8 cellular contexts compared by ENCODE assay signal in genomic region chr15:96358006-96358794, GRCh38. TPM values are rescaled to one million over a fixed set of nuclear protein-coding genes. Genes with fewer than 3 reads are reported as not detected.
DNase-seq lines count a peak whose midpoint lies in the region; ATAC-seq and TF ChIP-seq lines count a peak whose summit lies in the region.

No MANE protein-coding gene starts in this region.

- intact Hi-C loops in naive thymus-derived CD4-positive, alpha-beta T cell (cut with micrococcal nuclease), result loop anchor here in 1 of 2 donors (2.0 to 5.0 kb wide), 3 partner anchors 27 to 534 kb away; partner anchors contain the start of gene NR2F2

- peak overlapping the region; percentile 95 for H3K27ac Mint-ChIP-seq in central memory CD8-positive, alpha-beta T cell (ENCODE audit: low read depth)
- peak overlapping the region in 5 of 9 donors; percentile 51 to 86 (median 59) for H3K27ac Mint-ChIP-seq in naive thymus-derived CD4-positive, alpha-beta T cell

- CTCF ChIA-PET in AG04450 (lab: Charles Lee), result interaction anchor here (0.6 to 6.1 kb wide), 9 partner anchors 9 to 949 kb away, joined by 3 to 33 read pairs (median 4); no protein-coding TSS in a partner anchor
- CTCF ChIA-PET in HEK293T (lab: Yijun Ruan, JAX), result interaction anchor here (0.6 to 0.9 kb wide), 3 partner anchors 14 to 888 kb away, joined by 3 to 4 read pairs (median 3); no protein-coding TSS in a partner anchor
- CTCF ChIA-PET in naive thymus-derived CD4-positive, alpha-beta T cell (lab: Charles Lee), result interaction anchor here (1.3 kb wide), 1 partner anchor 12 kb away, joined by 3 read pairs; no protein-coding TSS in a partner anchor

- peak overlapping the region; percentile 24 for H3K27ac ChIP-seq in AG04450 (ENCODE audit: low read depth, low read length)
- H3K27ac ChIP-seq in naive thymus-derived CD4-positive, alpha-beta T cell (ENCODE audit: low read depth, low read length), result no peak overlapping the region

- H3K4me1 ChIP-seq in naive thymus-derived CD4-positive, alpha-beta T cell (ENCODE audit: control insufficient read depth in 2 of 2, insufficient read depth in 2 of 2, low read length in 2 of 2), result peaks cover 7 to 11% of the 10 kb centered on the region in 2 donors

- peaks cover 39% of the 10 kb centered on the region for H3K27me3 Mint-ChIP-seq in central memory CD8-positive, alpha-beta T cell
- peaks cover 55 to 68% (median 62%) of the 10 kb centered on the region in 5 donors for H3K27me3 Mint-ChIP-seq in naive thymus-derived CD4-positive, alpha-beta T cell

- H3K27me3 ChIP-seq in AG04450 (ENCODE audit: control insufficient read depth, insufficient read depth, low read length), result no peaks in the 10 kb centered on the region
- H3K27me3 ChIP-seq in naive thymus-derived CD4-positive, alpha-beta T cell (ENCODE audit: control insufficient read depth in 2 of 2, insufficient read depth in 2 of 2, low read length in 2 of 2), result peaks cover 22 to 45% of the 10 kb centered on the region in 2 donors

- no peak for DNase-seq in AG04450 (ENCODE audit: low read depth, low spot score)
- DNase-seq in HEK293T (ENCODE audit: extremely low spot score), result no peak
- DNase-seq in central memory CD8-positive, alpha-beta T cell (ENCODE audit: low spot score in 2 of 2), result no peak
- no peak for DNase-seq in naive thymus-derived CD4-positive, alpha-beta T cell
- no peak for DNase-seq in inferior parietal cortex (ENCODE audit: extremely low spot score)
- no peak for DNase-seq in nucleus accumbens (lab: John Stamatoyannopoulos, UW)

- no peaks in the 10 kb centered on the region; the same call in 1 of the 2 replicates for H3K9me3 ChIP-seq in AG04450 (ENCODE audit: control insufficient read depth, insufficient read depth, low read length)
- peaks cover 0 to 3% (median 0%) of the 10 kb centered on the region in 3 experiments for H3K9me3 ChIP-seq in naive thymus-derived CD4-positive, alpha-beta T cell (ENCODE audit: control insufficient read depth in 2 of 3, low read length in 3 of 3)

- H3K4me1 Mint-ChIP-seq in central memory CD8-positive, alpha-beta T cell, result peaks cover 19% of the 10 kb centered on the region
- peaks cover 16 to 42% (median 29%) of the 10 kb centered on the region in 7 donors for H3K4me1 Mint-ChIP-seq in naive thymus-derived CD4-positive, alpha-beta T cell

- peaks cover 21% of the 10 kb centered on the region for H3K36me3 Mint-ChIP-seq in central memory CD8-positive, alpha-beta T cell (ENCODE audit: insufficient read depth)
- peaks cover 0 to 4% (median 3%) of the 10 kb centered on the region in 5 donors for H3K36me3 Mint-ChIP-seq in naive thymus-derived CD4-positive, alpha-beta T cell

- H3K4me3 Mint-ChIP-seq in central memory CD8-positive, alpha-beta T cell, result peak overlapping the region; percentile 87
- peak overlapping the region; percentile 84 to 91 (median 88) for H3K4me3 Mint-ChIP-seq in naive thymus-derived CD4-positive, alpha-beta T cell

- H3K36me3 ChIP-seq in naive thymus-derived CD4-positive, alpha-beta T cell (ENCODE audit: control insufficient read depth in 2 of 3, insufficient read depth in 3 of 3, low read length in 3 of 3), result no peaks in the 10 kb centered on the region

- H3K4me3 ChIP-seq in AG04450 (ENCODE audit: low read depth, low read length), result peak overlapping the region; percentile 71
- peak overlapping the region; percentile 42 for H3K4me3 ChIP-seq in naive thymus-derived CD4-positive, alpha-beta T cell (ENCODE audit: low read length)

- H3K9me3 Mint-ChIP-seq in central memory CD8-positive, alpha-beta T cell, result no peaks in the 10 kb centered on the region
- H3K9me3 Mint-ChIP-seq in naive thymus-derived CD4-positive, alpha-beta T cell, result peaks cover 0 to 26% (median 7%) of the 10 kb centered on the region in 11 donors

- no peak for TF ChIP-seq CTCF in AG04450 (IDR thresholded peaks at IDR 0.05; ENCODE audit: low read depth, low read length)

- POLR2A ChIA-PET in AG04450 (lab: Yijun Ruan, JAX), result no interaction called here
- POLR2A ChIA-PET in HEK293T (lab: Yijun Ruan, JAX), result interaction anchor here (0.5 to 4.7 kb wide), 6 partner anchors 9 to 801 kb away, joined by 3 to 27 read pairs (median 3); partner anchors contain the start of gene NR2F2
- POLR2A ChIA-PET in naive thymus-derived CD4-positive, alpha-beta T cell (lab: Charles Lee), result no interaction called here

- no peak for ATAC-seq in central memory CD8-positive, alpha-beta T cell (replicated peaks; ENCODE audit: extremely low read depth, poor library complexity, severe bottlenecking)
- no peak for ATAC-seq in naive thymus-derived CD4-positive, alpha-beta T cell
- no peak for ATAC-seq in HG02623 (IDR thresholded peaks at IDR 0.05; ENCODE audit: unreplicated experiment)
- no peak for ATAC-seq in GM19035 (IDR thresholded peaks at IDR 0.05; ENCODE audit: unreplicated experiment)

TF ChIP-seq in HEK293T, 16 proteins besides CTCF, POLR2A, EP300 and RAD21:
- TF ChIP-seq, protein P1, sequence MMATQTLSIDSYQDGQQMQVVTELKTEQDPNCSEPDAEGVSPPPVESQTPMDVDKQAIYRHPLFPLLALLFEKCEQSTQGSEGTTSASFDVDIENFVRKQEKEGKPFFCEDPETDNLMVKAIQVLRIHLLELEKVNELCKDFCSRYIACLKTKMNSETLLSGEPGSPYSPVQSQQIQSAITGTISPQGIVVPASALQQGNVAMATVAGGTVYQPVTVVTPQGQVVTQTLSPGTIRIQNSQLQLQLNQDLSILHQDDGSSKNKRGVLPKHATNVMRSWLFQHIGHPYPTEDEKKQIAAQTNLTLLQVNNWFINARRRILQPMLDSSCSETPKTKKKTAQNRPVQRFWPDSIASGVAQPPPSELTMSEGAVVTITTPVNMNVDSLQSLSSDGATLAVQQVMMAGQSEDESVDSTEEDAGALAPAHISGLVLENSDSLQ (IDR thresholded peaks at IDR 0.05), result peak; percentile 87
- TF ChIP-seq SUZ12 (IDR thresholded peaks at IDR 0.05), result no peak

RNA-seq across cellular contexts. Expression of gene NR2F2, which starts 27.7 kb away (rescaled TPM):
- 63.1 and 66.9 TPM in 2 replicates for polyA plus RNA-seq in AG04450 (2011; rRNA removed)
- polyA minus RNA-seq in AG04450 (2011; rRNA and poly(A)+ RNA removed), result 36.8 and 72.5 TPM in 2 replicates
- not detected for total RNA-seq in naive thymus-derived CD4-positive, alpha-beta T cell
- not detected for polyA plus RNA-seq in naive thymus-derived CD4-positive, alpha-beta T cell

Comparison
In these comparisons a context has a peak if more than half of its experiments do, and no peak if none do; other contexts are left out.
1. RNA of gene NR2F2, which starts 27.7 kb away (polyA plus RNA-seq): 63.1 to 66.9 TPM in AG04450; not detected in naive thymus-derived CD4-positive, alpha-beta T cell; every median in the first group is over 10 times any median in the second.